ENCODE assay signal across 18 cellular contexts in genomic region chr10:66234872-66235271, GRCh38.
"Had no signal": no experiment of that assay in that cellular context is flagged by ENCODE, and none has a peak within 500 bp of the region (broad histone marks: within the 10 kb centered on the region; RNA-seq: fewer than 3 reads in every experiment).

No MANE protein-coding gene starts in this region.

- H3K27me3 ChIP-seq: esophagus muscularis mucosa had no signal

- H3K4me1 ChIP-seq: esophagus muscularis mucosa had no signal

- ATAC-seq: activated CD8-positive, alpha-beta T cell treated with anti-CD3 and anti-CD28 coated beads for 36 hours; activated T-cell treated with anti-CD3 and anti-CD28 coated beads, Interleukin-2, amount 50 U/mL, for 4 hours; natural killer cell; right cardiac atrium; WTC11 had no signal

- H3K27ac ChIP-seq: esophagus muscularis mucosa, skin epidermis had no signal

- H3K4me3 ChIP-seq: esophagus muscularis mucosa, skin epidermis had no signal

- DNase-seq: activated CD4-positive, alpha-beta T cell treated with anti-CD3 and anti-CD28 coated beads for 4 hours; activated CD8-positive, alpha-beta T cell treated with anti-CD3 and anti-CD28 coated beads for 36 hours; activated effector memory CD4-positive, alpha-beta T cell treated with Interleukin-2 at 50 U/mL for 16 hours; activated naive CD4-positive, alpha-beta T cell treated with anti-CD3 and anti-CD28 coated beads, Interleukin-2, amount 50 U/mL, for 16 hours; activated T-cell treated with anti-CD3 and anti-CD28 coated beads, Interleukin-2, amount 50 U/mL, for 4 hours; cortex of kidney; effector CD4-positive, alpha-beta T cell; hypothalamus; mesenchymal stem cell; natural killer cell; occipital lobe; right cardiac atrium; stimulated activated CD4-positive, alpha-beta T cell treated with anti-CD3 and anti-CD28 coated beads, Interleukin-4, amount 100 ng/mL, for 24 hours; stimulated activated CD8-positive, alpha-beta memory T cell treated with anti-CD3 and anti-CD28 coated beads, Interleukin-4, amount 100 ng/mL, for 48 hours; stimulated activated naive CD4-positive, alpha-beta T cell treated with Interleukin-2 at 50 U/mL for 16 hours had no signal

- H3K36me3 ChIP-seq: esophagus muscularis mucosa had no signal
